Comparison of ENCODE assay signal across 28 cellular contexts in genomic region chr16:23909792-23910418, GRCh38.
A peak's percentile ranks its signal among the peaks of the same experiment; 100 is the strongest.
DNase-seq lines count a peak whose midpoint lies in the region; ATAC-seq lines count a peak whose summit lies in the region.
"Had no signal": no experiment of that assay in that cellular context is flagged by ENCODE, and none has a peak within 500 bp of the region (broad histone marks: within the 10 kb centered on the region; RNA-seq: fewer than 3 reads in every experiment).

No MANE protein-coding gene starts in this region.

- H3K4me1 ChIP-seq in CD8-positive, alpha-beta memory T cell (ENCODE audit: insufficient read depth, low read length): peaks cover 29% of the 10 kb centered on the region
- H3K4me1 ChIP-seq: left ventricle myocardium inferior had no signal

- no peaks in the 10 kb centered on the region for H3K27me3 ChIP-seq in CD8-positive, alpha-beta memory T cell (ENCODE audit: insufficient read depth, low read length, poor library complexity, severe bottlenecking)

- CTCF ChIA-PET in CD8-positive, alpha-beta memory T cell (lab: Charles Lee): no interaction called here

- peaks cover 73 to 89% (median 81%) of the 10 kb centered on the region in 3 donors for H3K4me1 Mint-ChIP-seq in CD8-positive, alpha-beta memory T cell
- H3K4me1 Mint-ChIP-seq in activated naive CD8-positive, alpha-beta T cell treated with anti-CD3 and anti-CD28 coated beads for 36 hours: peaks cover 54% of the 10 kb centered on the region
- H3K4me1 Mint-ChIP-seq in natural killer cell treated with Interleukin-12 subunit alpha and Interleukin-12 subunit beta and Interleukin-15 and Interleukin-18, amount 100 ng/mL, for 72 hours (ENCODE audit: low read depth in 2 of 2): peaks cover 61 to 73% of the 10 kb centered on the region in 2 donors

- no peaks in the 10 kb centered on the region for H3K27me3 Mint-ChIP-seq in CD8-positive, alpha-beta memory T cell
- H3K27me3 Mint-ChIP-seq in activated naive CD8-positive, alpha-beta T cell treated with anti-CD3 and anti-CD28 coated beads for 36 hours: no peaks in the 10 kb centered on the region
- no peaks in the 10 kb centered on the region for H3K27me3 Mint-ChIP-seq in natural killer cell treated with Interleukin-12 subunit alpha and Interleukin-12 subunit beta and Interleukin-15 and Interleukin-18, amount 100 ng/mL, for 72 hours

- no peaks in the 10 kb centered on the region for H3K9me3 ChIP-seq in CD8-positive, alpha-beta memory T cell (ENCODE audit: low read length)
- H3K9me3 ChIP-seq: left ventricle myocardium inferior, SK-N-SH, thoracic aorta had no signal

- no peaks in the 10 kb centered on the region for H3K36me3 ChIP-seq in CD8-positive, alpha-beta memory T cell (ENCODE audit: insufficient read depth, low read length)
- H3K36me3 ChIP-seq: left ventricle myocardium inferior, thoracic aorta had no signal

- H3K27ac Mint-ChIP-seq in CD8-positive, alpha-beta memory T cell: peak overlapping the region in 5 of 8 donors; percentile 9 to 68 (median 14)
- peak overlapping the region; percentile 18 for H3K27ac Mint-ChIP-seq in activated naive CD8-positive, alpha-beta T cell treated with anti-CD3 and anti-CD28 coated beads for 36 hours
- H3K27ac Mint-ChIP-seq in natural killer cell treated with Interleukin-12 subunit alpha and Interleukin-12 subunit beta and Interleukin-15 and Interleukin-18, amount 100 ng/mL, for 72 hours: peak overlapping the region; percentile 31 to 50
- H3K27ac Mint-ChIP-seq: endodermal cell, GM23338, mesothelial cell of epicardium had no signal

- H3K36me3 Mint-ChIP-seq in CD8-positive, alpha-beta memory T cell: peaks cover 0 to 18% (median 10%) of the 10 kb centered on the region in 3 donors
- H3K36me3 Mint-ChIP-seq in activated naive CD8-positive, alpha-beta T cell treated with anti-CD3 and anti-CD28 coated beads for 36 hours: peaks cover 28% of the 10 kb centered on the region
- H3K36me3 Mint-ChIP-seq in natural killer cell treated with Interleukin-12 subunit alpha and Interleukin-12 subunit beta and Interleukin-15 and Interleukin-18, amount 100 ng/mL, for 72 hours: no peaks in the 10 kb centered on the region
- H3K36me3 Mint-ChIP-seq: mesothelial cell of epicardium had no signal

- DNase-seq in DMS153 (lab: John Stamatoyannopoulos, UW): peak; percentile 5
- DNase-seq in DMS153 treated with DMSO at 0.1 percent for 48 hours (lab: John Stamatoyannopoulos, UW; ENCODE audit: unreplicated experiment): no peak
- DNase-seq in CD8-positive, alpha-beta memory T cell: no peak
- DNase-seq in activated naive CD8-positive, alpha-beta T cell treated with anti-CD3 and anti-CD28 coated beads for 36 hours: no peak
- DNase-seq in natural killer cell treated with Interleukin-12 subunit alpha and Interleukin-12 subunit beta and Interleukin-15 and Interleukin-18, amount 100 ng/mL, for 72 hours (ENCODE audit: low spot score): no peak
- DNase-seq in medulla oblongata (ENCODE audit: extremely low spot score): no peak
- no peak for DNase-seq in NCI-H226
- no peak for DNase-seq in DMS114 treated with DMSO at 0.1 percent for 48 hours (lab: John Stamatoyannopoulos, UW; ENCODE audit: unreplicated experiment)
- DNase-seq: activated gamma-delta T cell; caudate nucleus; cortex of kidney; endodermal cell; KG1; left ventricle myocardium inferior; NCI-H1092 treated with DMSO at 0.1 percent for 48 hours; NCI-H187 treated with DMSO at 0.1 percent for 48 hours; NCI-H2171; NCI-H510A treated with DMSO at 0.1 percent for 48 hours; NK-92 treated with Interleukin-12 subunit alpha and Interleukin-12 subunit beta, amount 100 ng/mL, for 24 hours; PC-9; SK-N-SH; stimulated activated naive CD4-positive, alpha-beta T cell treated with Interleukin-2 at 50 U/mL for 16 hours had no signal

- POLR2A ChIA-PET in CD8-positive, alpha-beta memory T cell (lab: Charles Lee): no interaction called here

- no peaks in the 10 kb centered on the region for H3K9me3 Mint-ChIP-seq in CD8-positive, alpha-beta memory T cell
- H3K9me3 Mint-ChIP-seq in activated naive CD8-positive, alpha-beta T cell treated with anti-CD3 and anti-CD28 coated beads for 36 hours: peaks cover 4% of the 10 kb centered on the region
- H3K9me3 Mint-ChIP-seq in natural killer cell treated with Interleukin-12 subunit alpha and Interleukin-12 subunit beta and Interleukin-15 and Interleukin-18, amount 100 ng/mL, for 72 hours: no peaks in the 10 kb centered on the region
- H3K9me3 Mint-ChIP-seq: endodermal cell, GM23338, mesothelial cell of epicardium had no signal

- no peak overlapping the region for H3K4me3 Mint-ChIP-seq in CD8-positive, alpha-beta memory T cell
- H3K4me3 Mint-ChIP-seq in activated naive CD8-positive, alpha-beta T cell treated with anti-CD3 and anti-CD28 coated beads for 36 hours: no peak overlapping the region
- no peak overlapping the region for H3K4me3 Mint-ChIP-seq in natural killer cell treated with Interleukin-12 subunit alpha and Interleukin-12 subunit beta and Interleukin-15 and Interleukin-18, amount 100 ng/mL, for 72 hours
- H3K4me3 Mint-ChIP-seq: endodermal cell, GM23338, mesothelial cell of epicardium had no signal

- H3K4me3 ChIP-seq in CD8-positive, alpha-beta memory T cell (ENCODE audit: low read length): no peak overlapping the region
- H3K4me3 ChIP-seq: GM23338, left ventricle myocardium inferior, PC-9, thoracic aorta had no signal

- no peak for ATAC-seq in natural killer cell treated with Interleukin-12 subunit alpha and Interleukin-12 subunit beta and Interleukin-15 and Interleukin-18, amount 100 ng/mL, for 72 hours
- ATAC-seq: esophagus mucosa, GM23338 had no signal

- no peak overlapping the region for H3K27ac ChIP-seq in CD8-positive, alpha-beta memory T cell (ENCODE audit: low read depth, low read length)
- H3K27ac ChIP-seq: 22Rv1, C4-2B, left ventricle myocardium inferior, PC-9, thoracic aorta had no signal
